Comparison of ENCODE assay signal across 1 cellular context in genomic region chr20:47711046-47711752, GRCh38.
A peak's percentile ranks its signal among the peaks of the same experiment; 100 is the strongest.
TF ChIP-seq lines count a peak whose summit lies in the region.

No MANE protein-coding gene starts in this region.

TF ChIP-seq in HepG2, 621 proteins besides CTCF, POLR2A, EP300 and RAD21 (continued from another document and continues in another):
- TF ChIP-seq TOE1 (CRISPR knock-in tag; IDR thresholded peaks at IDR 0.05) (peak; percentile 43; the same call in 1 of the 2 replicates), GFI1 (CRISPR knock-in tag; IDR thresholded peaks at IDR 0.05; ENCODE audit: borderline replicate concordance) (0 out of 2 replicates have a peak, but pooled peaks have one; percentile 57), KDM6A (CRISPR knock-in tag; IDR thresholded peaks at IDR 0.05; ENCODE audit: low read depth) (peak; percentile 81), FOXA3 (CRISPR knock-in tag; IDR thresholded peaks at IDR 0.05) (peak; percentile 82), KDM5A (IDR thresholded peaks at IDR 0.05; ENCODE audit: borderline replicate concordance, low read length) (no peak), SAP130 (CRISPR knock-in tag; IDR thresholded peaks at IDR 0.05; ENCODE audit: low read depth) (peak; percentile 99), MLLT10 (CRISPR knock-in tag; IDR thresholded peaks at IDR 0.05) (no peak), ZNF570 (CRISPR knock-in tag; IDR thresholded peaks at IDR 0.05; ENCODE audit: borderline replicate concordance) (no peak), CSRNP2 (CRISPR knock-in tag; conservative IDR thresholded peaks at IDR 0.05; ENCODE audit: low read depth) (no peak), RERE (CRISPR knock-in tag; IDR thresholded peaks at IDR 0.05; ENCODE audit: low read depth) (peak; percentile 73), AKAP8 (CRISPR knock-in tag; IDR thresholded peaks at IDR 0.05) (no peak), RAD51 (IDR thresholded peaks at IDR 0.05; ENCODE audit: borderline replicate concordance) (no peak), ATF2 (CRISPR knock-in tag; IDR thresholded peaks at IDR 0.05) (peak; percentile 84), MATR3 (CRISPR knock-in tag; IDR thresholded peaks at IDR 0.05) (no peak), MTF2 (CRISPR knock-in tag; IDR thresholded peaks at IDR 0.05; ENCODE audit: borderline replicate concordance) (no peak), ZNF432 (CRISPR knock-in tag; IDR thresholded peaks at IDR 0.05; ENCODE audit: borderline replicate concordance) (no peak), SIN3A (IDR thresholded peaks at IDR 0.05; ENCODE audit: borderline replicate concordance, low read depth, low read length) (peak; percentile 95), MEIS2 (CRISPR knock-in tag; IDR thresholded peaks at IDR 0.05) (peak; percentile 93), U2AF1 (optimal IDR thresholded peaks at IDR 0.05; ENCODE audit: low read depth, low read length) (no peak), GLI4 (CRISPR knock-in tag; IDR thresholded peaks at IDR 0.05; ENCODE audit: borderline replicate concordance) (no peak), SP4 (CRISPR knock-in tag; IDR thresholded peaks at IDR 0.05) (peak; percentile 41; the same call in 1 of the 2 replicates), ERF (CRISPR knock-in tag; IDR thresholded peaks at IDR 0.05) (peak; percentile 94), NFE2 (CRISPR knock-in tag; IDR thresholded peaks at IDR 0.05) (no peak), SIX4 (CRISPR knock-in tag; IDR thresholded peaks at IDR 0.05) (peak; percentile 84; the same call in 1 of the 2 replicates), PHF21A (CRISPR knock-in tag; IDR thresholded peaks at IDR 0.05) (peak; percentile 63; the same call in 1 of the 2 replicates), SRSF4 (IDR thresholded peaks at IDR 0.05; ENCODE audit: low read depth, low read length, poor library complexity, severe bottlenecking) (no peak), MAFF (IDR thresholded peaks at IDR 0.05; ENCODE audit: low read depth, low read length) (peak; percentile 15; the same call in 1 of the 2 replicates), ZXDC (CRISPR knock-in tag; IDR thresholded peaks at IDR 0.05) (no peak), ZNF160 (CRISPR knock-in tag; IDR thresholded peaks at IDR 0.05) (peak; percentile 81; the same call in 1 of the 2 replicates), ZNF17 (CRISPR knock-in tag; IDR thresholded peaks at IDR 0.05) (no peak), CHCHD3 (CRISPR knock-in tag; IDR thresholded peaks at IDR 0.05) (no peak)
- TF ChIP-seq, protein P1, sequence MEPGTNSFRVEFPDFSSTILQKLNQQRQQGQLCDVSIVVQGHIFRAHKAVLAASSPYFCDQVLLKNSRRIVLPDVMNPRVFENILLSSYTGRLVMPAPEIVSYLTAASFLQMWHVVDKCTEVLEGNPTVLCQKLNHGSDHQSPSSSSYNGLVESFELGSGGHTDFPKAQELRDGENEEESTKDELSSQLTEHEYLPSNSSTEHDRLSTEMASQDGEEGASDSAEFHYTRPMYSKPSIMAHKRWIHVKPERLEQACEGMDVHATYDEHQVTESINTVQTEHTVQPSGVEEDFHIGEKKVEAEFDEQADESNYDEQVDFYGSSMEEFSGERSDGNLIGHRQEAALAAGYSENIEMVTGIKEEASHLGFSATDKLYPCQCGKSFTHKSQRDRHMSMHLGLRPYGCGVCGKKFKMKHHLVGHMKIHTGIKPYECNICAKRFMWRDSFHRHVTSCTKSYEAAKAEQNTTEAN (CRISPR knock-in tag; conservative IDR thresholded peaks at IDR 0.05): 0 out of 2 replicates have a peak, but pooled peaks have one; percentile 57
- TF ChIP-seq, protein P2, sequence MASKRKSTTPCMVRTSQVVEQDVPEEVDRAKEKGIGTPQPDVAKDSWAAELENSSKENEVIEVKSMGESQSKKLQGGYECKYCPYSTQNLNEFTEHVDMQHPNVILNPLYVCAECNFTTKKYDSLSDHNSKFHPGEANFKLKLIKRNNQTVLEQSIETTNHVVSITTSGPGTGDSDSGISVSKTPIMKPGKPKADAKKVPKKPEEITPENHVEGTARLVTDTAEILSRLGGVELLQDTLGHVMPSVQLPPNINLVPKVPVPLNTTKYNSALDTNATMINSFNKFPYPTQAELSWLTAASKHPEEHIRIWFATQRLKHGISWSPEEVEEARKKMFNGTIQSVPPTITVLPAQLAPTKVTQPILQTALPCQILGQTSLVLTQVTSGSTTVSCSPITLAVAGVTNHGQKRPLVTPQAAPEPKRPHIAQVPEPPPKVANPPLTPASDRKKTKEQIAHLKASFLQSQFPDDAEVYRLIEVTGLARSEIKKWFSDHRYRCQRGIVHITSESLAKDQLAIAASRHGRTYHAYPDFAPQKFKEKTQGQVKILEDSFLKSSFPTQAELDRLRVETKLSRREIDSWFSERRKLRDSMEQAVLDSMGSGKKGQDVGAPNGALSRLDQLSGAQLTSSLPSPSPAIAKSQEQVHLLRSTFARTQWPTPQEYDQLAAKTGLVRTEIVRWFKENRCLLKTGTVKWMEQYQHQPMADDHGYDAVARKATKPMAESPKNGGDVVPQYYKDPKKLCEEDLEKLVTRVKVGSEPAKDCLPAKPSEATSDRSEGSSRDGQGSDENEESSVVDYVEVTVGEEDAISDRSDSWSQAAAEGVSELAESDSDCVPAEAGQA (IDR thresholded peaks at IDR 0.05; ENCODE audit: low read depth): peak; percentile 56; the same call in 1 of the 2 replicates
- TF ChIP-seq, protein P2 (CRISPR knock-in tag; IDR thresholded peaks at IDR 0.05; ENCODE audit: borderline replicate concordance): no peak
- TF ChIP-seq, protein P3, sequence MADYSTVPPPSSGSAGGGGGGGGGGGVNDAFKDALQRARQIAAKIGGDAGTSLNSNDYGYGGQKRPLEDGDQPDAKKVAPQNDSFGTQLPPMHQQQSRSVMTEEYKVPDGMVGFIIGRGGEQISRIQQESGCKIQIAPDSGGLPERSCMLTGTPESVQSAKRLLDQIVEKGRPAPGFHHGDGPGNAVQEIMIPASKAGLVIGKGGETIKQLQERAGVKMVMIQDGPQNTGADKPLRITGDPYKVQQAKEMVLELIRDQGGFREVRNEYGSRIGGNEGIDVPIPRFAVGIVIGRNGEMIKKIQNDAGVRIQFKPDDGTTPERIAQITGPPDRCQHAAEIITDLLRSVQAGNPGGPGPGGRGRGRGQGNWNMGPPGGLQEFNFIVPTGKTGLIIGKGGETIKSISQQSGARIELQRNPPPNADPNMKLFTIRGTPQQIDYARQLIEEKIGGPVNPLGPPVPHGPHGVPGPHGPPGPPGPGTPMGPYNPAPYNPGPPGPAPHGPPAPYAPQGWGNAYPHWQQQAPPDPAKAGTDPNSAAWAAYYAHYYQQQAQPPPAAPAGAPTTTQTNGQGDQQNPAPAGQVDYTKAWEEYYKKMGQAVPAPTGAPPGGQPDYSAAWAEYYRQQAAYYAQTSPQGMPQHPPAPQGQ (CRISPR knock-in tag; IDR thresholded peaks at IDR 0.05; ENCODE audit: borderline replicate concordance): no peak
- TF ChIP-seq, protein P4, sequence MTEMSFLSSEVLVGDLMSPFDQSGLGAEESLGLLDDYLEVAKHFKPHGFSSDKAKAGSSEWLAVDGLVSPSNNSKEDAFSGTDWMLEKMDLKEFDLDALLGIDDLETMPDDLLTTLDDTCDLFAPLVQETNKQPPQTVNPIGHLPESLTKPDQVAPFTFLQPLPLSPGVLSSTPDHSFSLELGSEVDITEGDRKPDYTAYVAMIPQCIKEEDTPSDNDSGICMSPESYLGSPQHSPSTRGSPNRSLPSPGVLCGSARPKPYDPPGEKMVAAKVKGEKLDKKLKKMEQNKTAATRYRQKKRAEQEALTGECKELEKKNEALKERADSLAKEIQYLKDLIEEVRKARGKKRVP (CRISPR knock-in tag; IDR thresholded peaks at IDR 0.05): 0 out of 4 replicates have a peak, but pooled peaks of 1 of the 2 experiments have one; percentile 49
- TF ChIP-seq, protein P5, sequence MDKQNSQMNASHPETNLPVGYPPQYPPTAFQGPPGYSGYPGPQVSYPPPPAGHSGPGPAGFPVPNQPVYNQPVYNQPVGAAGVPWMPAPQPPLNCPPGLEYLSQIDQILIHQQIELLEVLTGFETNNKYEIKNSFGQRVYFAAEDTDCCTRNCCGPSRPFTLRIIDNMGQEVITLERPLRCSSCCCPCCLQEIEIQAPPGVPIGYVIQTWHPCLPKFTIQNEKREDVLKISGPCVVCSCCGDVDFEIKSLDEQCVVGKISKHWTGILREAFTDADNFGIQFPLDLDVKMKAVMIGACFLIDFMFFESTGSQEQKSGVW (CRISPR knock-in tag; IDR thresholded peaks at IDR 0.05; ENCODE audit: borderline replicate concordance): no peak
